In genomic region chr11:111562692-111563389, GRCh38 we compare ENCODE assay signal across 2 cellular contexts.
TF ChIP-seq lines count a peak whose summit lies in the region.

No MANE protein-coding gene starts in this region.

TF ChIP-seq in GM12891, 5 proteins besides CTCF, POLR2A, EP300 and RAD21:
- peak; percentile 26; the same call in 1 of the 2 replicates for TF ChIP-seq SPI1 (IDR thresholded peaks at IDR 0.05; ENCODE audit: low read depth, low read length)
- no peak for TF ChIP-seq TAF1 (IDR thresholded peaks at IDR 0.05; ENCODE audit: low read depth, low read length)
- no peak for TF ChIP-seq POLR2AphosphoS5 (IDR thresholded peaks at IDR 0.05; ENCODE audit: low read depth, low read length)
- no peak for TF ChIP-seq PAX5 (IDR thresholded peaks at IDR 0.05; ENCODE audit: insufficient read depth, low read length, severe bottlenecking)
- TF ChIP-seq POU2F2 (IDR thresholded peaks at IDR 0.05; ENCODE audit: low read depth, low read length): no peak

TF ChIP-seq in IMR-90, 13 proteins besides CTCF, POLR2A, EP300 and RAD21:
- no peak for TF ChIP-seq NFE2L2 (IDR thresholded peaks at IDR 0.05; ENCODE audit: low read depth, low read length)
- no peak for TF ChIP-seq FOS (IDR thresholded peaks at IDR 0.05; ENCODE audit: low read depth, low read length)
- no peak for TF ChIP-seq SMC3 (IDR thresholded peaks at IDR 0.05; ENCODE audit: low read depth, low read length)
- TF ChIP-seq CEBPB (IDR thresholded peaks at IDR 0.05; ENCODE audit: low read depth, low read length): no peak
- TF ChIP-seq CHD1 (IDR thresholded peaks at IDR 0.05; ENCODE audit: low read depth, low read length): no peak
- TF ChIP-seq MAFK (IDR thresholded peaks at IDR 0.05; ENCODE audit: low read depth, low read length): no peak
- TF ChIP-seq ELK1 (IDR thresholded peaks at IDR 0.05; ENCODE audit: borderline replicate concordance, low read depth, low read length): no peak
- TF ChIP-seq MXI1 (IDR thresholded peaks at IDR 0.05; ENCODE audit: borderline replicate concordance, low read depth, low read length): no peak
- no peak for TF ChIP-seq RCOR1 (IDR thresholded peaks at IDR 0.05; ENCODE audit: insufficient replicate concordance, low read length)
- TF ChIP-seq USF2 (IDR thresholded peaks at IDR 0.05; ENCODE audit: low read depth, low read length): no peak
- TF ChIP-seq MAZ (IDR thresholded peaks at IDR 0.05; ENCODE audit: borderline replicate concordance, low read depth, low read length): no peak
- no peak for TF ChIP-seq RFX5 (IDR thresholded peaks at IDR 0.05; ENCODE audit: low read depth, low read length)
- TF ChIP-seq BHLHE40 (IDR thresholded peaks at IDR 0.05; ENCODE audit: low read depth, low read length): no peak
